In genomic region chr4:118954246-118954645, GRCh38 we compare ENCODE assay signal across 9 cellular contexts.
DNase-seq lines count a peak whose midpoint lies in the region; ATAC-seq and TF ChIP-seq lines count a peak whose summit lies in the region.
"Had no signal": no experiment of that assay in that cellular context is flagged by ENCODE, and none has a peak within 500 bp of the region (broad histone marks: within the 10 kb centered on the region; RNA-seq: fewer than 3 reads in every experiment).

No MANE protein-coding gene starts in this region.

- ATAC-seq in HG03280 (IDR thresholded peaks at IDR 0.05; ENCODE audit: unreplicated experiment) (no peak), HG03025 (IDR thresholded peaks at IDR 0.05; ENCODE audit: low FRiP score, unreplicated experiment) (no peak)

- no peak overlapping the region for H3K27ac ChIP-seq in brain microvascular endothelial cell

- no peaks in the 10 kb centered on the region for H3K36me3 ChIP-seq in brain microvascular endothelial cell (replicated peaks)

- DNase-seq in AG10803 (ENCODE audit: low read depth) (peak; percentile 44), LHCN-M2 (ENCODE audit: low read depth) (peak; percentile 78), brain microvascular endothelial cell (no peak), lung microvascular endothelial cell (ENCODE audit: low read depth in 2 of 2) (peak; percentile 30 to 44), NCI-H2081 (lab: John Stamatoyannopoulos, UW) (no peak), GM19238 (ENCODE audit: insufficient read length, low spot score) (no peak)
- DNase-seq: NCI-H146 had no signal

- H3K4me3 ChIP-seq in AG10803 (ENCODE audit: low read length) (no peak overlapping the region), brain microvascular endothelial cell (ENCODE audit: low read depth, low read length) (no peak overlapping the region)

- in situ Hi-C loops in brain microvascular endothelial cell (cut with HindIII; ENCODE audit: low pct_ligation_motif_present, low sequenced_read_pairs): loop anchor here (25.0 kb wide), 1 partner anchor 192 kb away; no protein-coding TSS in a partner anchor

- peak; percentile 53 for TF ChIP-seq CTCF in AG10803 (conservative IDR thresholded peaks at IDR 0.05; ENCODE audit: low read length)
- peak; percentile 61 for TF ChIP-seq CTCF in brain microvascular endothelial cell (IDR thresholded peaks at IDR 0.05; ENCODE audit: low read depth, low read length, missing control alignments)

- no peaks in the 10 kb centered on the region for H3K27me3 ChIP-seq in brain microvascular endothelial cell (replicated peaks)

Comparison
In these comparisons a context has a peak if more than half of its experiments do, and no peak if none do; other contexts are left out.
1. DNase-seq: peak in AG10803 (single experiment), LHCN-M2 (single experiment) and lung microvascular endothelial cell (2 of 2); none in brain microvascular endothelial cell (single experiment), NCI-H2081 (0 of 2) and GM19238 (single experiment).